24 cellular contexts compared by ENCODE assay signal in genomic region chr1:94349853-94350252, GRCh38.
"Had no signal": no experiment of that assay in that cellular context is flagged by ENCODE, and none has a peak within 500 bp of the region (broad histone marks: within the 10 kb centered on the region; RNA-seq: fewer than 3 reads in every experiment).

No MANE protein-coding gene starts in this region.

- H3K9me3 ChIP-seq: breast epithelium, MG63 had no signal

- H3K27ac ChIP-seq: breast epithelium had no signal

- H3K27me3 ChIP-seq: breast epithelium, MG63 had no signal

- H3K4me3 ChIP-seq: breast epithelium, MG63 had no signal

- H3K4me1 ChIP-seq: breast epithelium had no signal

- DNase-seq: activated B cell treated with CpG ODN at 0.5 μM for 24 hours; activated CD4-positive, alpha-beta T cell treated with anti-CD3 and anti-CD28 coated beads for 1 hour; activated CD4-positive, alpha-beta T cell treated with anti-CD3 and anti-CD28 coated beads, Interleukin-2, amount 10 ng/mL, durations not matched to agents 24 days and 14 days; activated CD4-positive, alpha-beta T cell treated with anti-CD3 and anti-CD28 coated beads, Interleukin-2, amount 50 U/mL, for 48 hours; activated CD8-positive, alpha-beta memory T cell treated with anti-CD3 and anti-CD28 coated beads, Interleukin-2, amount 10 ng/mL, durations not matched to agents 7 days and 5 days; activated effector memory CD4-positive, alpha-beta T cell treated with Interleukin-2 at 50 U/mL for 16 hours; activated naive CD4-positive, alpha-beta T cell; activated T-cell treated with anti-CD3 and anti-CD28 coated beads, Interleukin-2, amount 50 U/mL, for 24 hours; aorta; central memory CD4-positive, alpha-beta T cell; MG63; MV-4-11; NCI-H1092 treated with DMSO at 0.1 percent for 48 hours; NCI-H1436; NCI-H1694 treated with DMSO at 0.1 percent for 48 hours; NCI-H2081 treated with DMSO at 0.1 percent for 48 hours; NCI-H2171 treated with DMSO at 0.1 percent for 48 hours; NCI-H345; NCI-H510A; NCI-H69; PC-3; SIG-M5; T1000 had no signal

- H3K36me3 ChIP-seq: breast epithelium, MG63 had no signal

- ATAC-seq: activated CD8-positive, alpha-beta memory T cell treated with anti-CD3 and anti-CD28 coated beads, Interleukin-2, amount 10 ng/mL, durations not matched to agents 7 days and 5 days; PC-3 had no signal
